Comparison of ENCODE assay signal across 11 cellular contexts in the genomic region with DNA sequence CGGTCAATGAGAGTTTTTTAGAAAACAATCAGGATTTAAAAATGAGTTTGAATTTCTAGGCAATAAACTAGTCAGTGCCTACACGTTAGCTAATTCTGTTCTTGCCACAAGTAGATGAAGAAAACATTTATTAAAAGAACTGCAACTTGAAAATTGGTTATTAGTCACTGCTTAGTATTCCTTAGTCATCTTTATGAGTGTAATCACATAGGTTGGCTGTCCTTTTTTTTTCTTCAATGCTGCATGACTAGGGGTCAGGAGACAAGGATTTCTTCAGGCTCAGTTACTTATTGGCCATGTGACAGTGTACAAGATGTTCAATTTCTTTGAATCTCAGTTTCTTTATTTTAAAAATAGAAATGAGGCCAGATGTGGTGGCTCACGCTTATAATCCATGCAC. TPM values are rescaled to one million over a fixed set of nuclear protein-coding genes. Genes with fewer than 3 reads are reported as not detected.
DNase-seq lines count a peak whose midpoint lies in the region; ATAC-seq lines count a peak whose summit lies in the region.
"Had no signal": no experiment of that assay in that cellular context is flagged by ENCODE, and none has a peak within 500 bp of the region (broad histone marks: within the 10 kb centered on the region; RNA-seq: fewer than 3 reads in every experiment).

No MANE protein-coding gene starts in this region.

- no peak overlapping the region for H3K4me3 ChIP-seq in CD8-positive, alpha-beta memory T cell (ENCODE audit: low read length)

- peak overlapping the region; percentile 88 for H3K27ac ChIP-seq in epithelial cell of prostate
- no peak overlapping the region for H3K27ac ChIP-seq in CD8-positive, alpha-beta memory T cell (ENCODE audit: low read depth, low read length)

- H3K27me3 ChIP-seq in CD8-positive, alpha-beta memory T cell (ENCODE audit: insufficient read depth, low read length, poor library complexity, severe bottlenecking): no peaks in the 10 kb centered on the region

- peaks cover 12% of the 10 kb centered on the region for H3K36me3 ChIP-seq in CD8-positive, alpha-beta memory T cell (ENCODE audit: insufficient read depth, low read length)

- H3K27me3 Mint-ChIP-seq in CD8-positive, alpha-beta memory T cell: peaks cover 0 to 1% of the 10 kb centered on the region in 2 donors
- H3K27me3 Mint-ChIP-seq: progenitor cell of endocrine pancreas had no signal

- H3K4me1 ChIP-seq in CD8-positive, alpha-beta memory T cell (ENCODE audit: insufficient read depth, low read length): peaks cover 5% of the 10 kb centered on the region

- POLR2A ChIA-PET in CD8-positive, alpha-beta memory T cell (lab: Charles Lee): interaction anchor here (1.6 kb wide), 1 partner anchor 17 kb away, joined by 3 read pairs; the partner anchor contains the start of gene SOAT1

- CTCF ChIA-PET in CD8-positive, alpha-beta memory T cell (lab: Charles Lee): no interaction called here

- no peaks in the 10 kb centered on the region for H3K9me3 ChIP-seq in CD8-positive, alpha-beta memory T cell (ENCODE audit: low read length)

- peaks cover 42 to 58% (median 56%) of the 10 kb centered on the region in 3 donors for H3K4me1 Mint-ChIP-seq in CD8-positive, alpha-beta memory T cell

- H3K36me3 Mint-ChIP-seq in CD8-positive, alpha-beta memory T cell: peaks cover 0 to 62% (median 23%) of the 10 kb centered on the region in 3 donors

- DNase-seq in EH (ENCODE audit: low read depth) (peak; percentile 81), M059J (ENCODE audit: low read depth) (peak; percentile 81), epithelial cell of prostate (ENCODE audit: low read depth, low spot score) (peak; percentile 80), non-pigmented ciliary epithelial cell (ENCODE audit: low read depth) (peak; percentile 72), NCI-H187 treated with DMSO at 0.1 percent for 48 hours (lab: John Stamatoyannopoulos, UW) (no peak)
- no peak for DNase-seq in CD8-positive, alpha-beta memory T cell
- DNase-seq: activated CD8-positive, alpha-beta memory T cell treated with anti-CD3 and anti-CD28 coated beads, Interleukin-2, amount 50 U/mL, for 4 hours; effector CD4-positive, alpha-beta T cell; KBM-7 had no signal

- no peak overlapping the region for H3K4me3 Mint-ChIP-seq in CD8-positive, alpha-beta memory T cell

- no peak for ATAC-seq in HG03439 (IDR thresholded peaks at IDR 0.05; ENCODE audit: unreplicated experiment)

- no peaks in the 10 kb centered on the region for H3K9me3 Mint-ChIP-seq in CD8-positive, alpha-beta memory T cell

- peak overlapping the region in 1 of 8 donors; percentile 43 for H3K27ac Mint-ChIP-seq in CD8-positive, alpha-beta memory T cell
- H3K27ac Mint-ChIP-seq: progenitor cell of endocrine pancreas had no signal

RNA-seq across cellular contexts. Expression of gene SOAT1, which starts 17.1 kb away (rescaled TPM):
- 26.6 and 35.9 TPM in 2 replicates for total RNA-seq in M059J (2014; rRNA removed; shearing (Covaris generic))
- total RNA-seq in CD8-positive, alpha-beta memory T cell: 10 to 100 TPM; 66.0 TPM
- 85.6 TPM for polyA plus RNA-seq in CD8-positive, alpha-beta memory T cell

RNA-seq across cellular contexts. Expression of gene AXDND1, which starts 55.0 kb away (rescaled TPM):
- total RNA-seq in M059J (2014; rRNA removed; shearing (Covaris generic)): 3.1 TPM in 1 of 2 replicates, not detected in the other
- total RNA-seq in CD8-positive, alpha-beta memory T cell: under 1 TPM in 1 of 2 experiments, not detected in 1; 0.58 TPM
- not detected for polyA plus RNA-seq in CD8-positive, alpha-beta memory T cell

Comparison
In these comparisons a context has a peak if more than half of its experiments do, and no peak if none do; other contexts are left out.
1. DNase-seq: peak in EH (single experiment), M059J (single experiment), epithelial cell of prostate (single experiment) and non-pigmented ciliary epithelial cell (single experiment); none in NCI-H187 treated with DMSO at 0.1 percent for 48 hours (single experiment) and CD8-positive, alpha-beta memory T cell (0 of 5).